ENCODE assay signal across 17 cellular contexts in genomic region chr13:21058361-21058760, GRCh38. TPM values are rescaled to one million over a fixed set of nuclear protein-coding genes. Genes with fewer than 3 reads are reported as not detected.
DNase-seq lines count a peak whose midpoint lies in the region; ATAC-seq and TF ChIP-seq lines count a peak whose summit lies in the region.
"Had no signal": no experiment of that assay in that cellular context is flagged by ENCODE, and none has a peak within 500 bp of the region (broad histone marks: within the 10 kb centered on the region; RNA-seq: fewer than 3 reads in every experiment).

No MANE protein-coding gene starts in this region.

- peak overlapping the region; percentile 23 for H3K27ac Mint-ChIP-seq in MCF 10A (ENCODE audit: low read depth, unreplicated experiment)
- H3K27ac Mint-ChIP-seq: activated naive CD4-positive, alpha-beta T cell treated with anti-CD3 and anti-CD28 coated beads, Interleukin-2, amount 10 ng/mL, durations not matched to agents 7 days and 5 days had no signal

- H3K27me3 ChIP-seq in breast epithelium (no peaks in the 10 kb centered on the region), tibial nerve (no peaks in the 10 kb centered on the region)
- H3K27me3 ChIP-seq: heart right ventricle, right atrium auricular region had no signal

- TF ChIP-seq POLR2A in breast epithelium (IDR thresholded peaks at IDR 0.05) (no peak), tibial nerve (IDR thresholded peaks at IDR 0.05) (peak in 1 of 2 donors; percentile 30)

- H3K4me3 ChIP-seq in breast epithelium (no peak overlapping the region), fibroblast of the aortic adventitia (ENCODE audit: low read depth, low read length) (peak overlapping the region; percentile 0), tibial nerve (peak overlapping the region in 1 of 4 donors; percentile 6)
- H3K4me3 ChIP-seq: lung, right atrium auricular region had no signal

- no peak overlapping the region for H3K27ac ChIP-seq in breast epithelium
- H3K27ac ChIP-seq in tibial nerve: peak overlapping the region; percentile 1 to 100 (median 52)
- no peak overlapping the region for H3K27ac ChIP-seq in substantia nigra (ENCODE audit: low read depth, low read length, poor library complexity, severe bottlenecking)
- H3K27ac ChIP-seq: right atrium auricular region had no signal

- no peaks in the 10 kb centered on the region for H3K9me3 ChIP-seq in breast epithelium
- H3K9me3 ChIP-seq in tibial nerve: no peaks in the 10 kb centered on the region
- H3K9me3 ChIP-seq: heart right ventricle, right atrium auricular region had no signal

- POLR2A ChIA-PET in MCF 10A (lab: Yijun Ruan, JAX): interaction anchor here (0.6 to 1.4 kb wide), 6 partner anchors 25 to 119 kb away, joined by 3 to 7 read pairs (median 3); no protein-coding TSS in a partner anchor

- 10 to 13% methylated on average over 2 of the region's 2 CpGs for WGBS in tibial nerve, 2 donors

- intact Hi-C loops in MCF 10A (cut with micrococcal nuclease) (no loop called here), breast epithelium (cut with DNase I; ENCODE audit: low total_unique reads) (no loop called here)

- H3K27me3 Mint-ChIP-seq in MCF 10A (ENCODE audit: insufficient read depth, unreplicated experiment): no peaks in the 10 kb centered on the region

- H3K36me3 ChIP-seq in breast epithelium (no peaks in the 10 kb centered on the region), tibial nerve (no peaks in the 10 kb centered on the region)
- H3K36me3 ChIP-seq: right atrium auricular region had no signal

- TF ChIP-seq CTCF in MCF 10A (IDR thresholded peaks at IDR 0.05; ENCODE audit: unreplicated experiment) (no peak), breast epithelium (IDR thresholded peaks at IDR 0.05) (no peak), fibroblast of the aortic adventitia (IDR thresholded peaks at IDR 0.05; ENCODE audit: insufficient read depth, low read length) (no peak), tibial nerve (IDR thresholded peaks at IDR 0.05) (no peak)

- H3K36me3 Mint-ChIP-seq in MCF 10A (ENCODE audit: insufficient read depth, unreplicated experiment): peaks cover 7% of the 10 kb centered on the region
- H3K36me3 Mint-ChIP-seq: activated naive CD4-positive, alpha-beta T cell treated with anti-CD3 and anti-CD28 coated beads, Interleukin-2, amount 10 ng/mL, durations not matched to agents 7 days and 5 days had no signal

- peak; percentile 41 for DNase-seq in MCF 10A (ENCODE audit: unreplicated experiment)
- DNase-seq in breast epithelium (ENCODE audit: low spot score in 2 of 2): no peak
- peak; percentile 63 for DNase-seq in fibroblast of the aortic adventitia (ENCODE audit: low read depth)
- no peak for DNase-seq in tibial nerve (ENCODE audit: low spot score in 2 of 2)
- DNase-seq in germinal center (ENCODE audit: low spot score): no peak
- no peak for DNase-seq in substantia nigra (lab: John Stamatoyannopoulos, UW)
- DNase-seq: activated CD4-positive, alpha-beta T cell treated with anti-CD3 and anti-CD28 coated beads, Interleukin-2, amount 50 U/mL, for 4 hours; activated naive CD4-positive, alpha-beta T cell treated with anti-CD3 and anti-CD28 coated beads, Interleukin-2, amount 10 ng/mL, durations not matched to agents 7 days and 5 days; GDM1; heart right ventricle; NCI-H1417 treated with DMSO at 0.1 percent for 48 hours; NCI-H774; SW 1271 had no signal

- CTCF ChIA-PET in MCF 10A (lab: Yijun Ruan, JAX): interaction anchor here (0.6 to 1.5 kb wide), 2 partner anchors 10 to 37 kb away, joined by 3 read pairs; no protein-coding TSS in a partner anchor

- peak in 1 of 2 donors; percentile 63 for TF ChIP-seq EP300 in tibial nerve (IDR thresholded peaks at IDR 0.05)

- H3K4me1 Mint-ChIP-seq in MCF 10A (ENCODE audit: insufficient read depth, unreplicated experiment): peaks cover 23% of the 10 kb centered on the region

- no TSS peak for BruUV-seq in MCF 10A (replicated peaks; lab: Mats Ljungman, UMichigan)

- peak; percentile 4; the same call in 2 of the 3 replicates for ATAC-seq in SK-N-SH treated with all-trans-retinoic acid at 6 μM for 48 hours
- no peak for ATAC-seq in GM19324 (IDR thresholded peaks at IDR 0.05; ENCODE audit: low FRiP score, unreplicated experiment)
- ATAC-seq: heart right ventricle had no signal

- H3K9me3 Mint-ChIP-seq in MCF 10A (ENCODE audit: unreplicated experiment): no peaks in the 10 kb centered on the region
- H3K9me3 Mint-ChIP-seq: activated naive CD4-positive, alpha-beta T cell treated with anti-CD3 and anti-CD28 coated beads, Interleukin-2, amount 10 ng/mL, durations not matched to agents 7 days and 5 days had no signal

- peak overlapping the region; percentile 73 for H3K4me3 Mint-ChIP-seq in MCF 10A (ENCODE audit: unreplicated experiment)
- H3K4me3 Mint-ChIP-seq: activated naive CD4-positive, alpha-beta T cell treated with anti-CD3 and anti-CD28 coated beads, Interleukin-2, amount 10 ng/mL, durations not matched to agents 7 days and 5 days had no signal

- no peaks in the 10 kb centered on the region for H3K4me1 ChIP-seq in breast epithelium
- H3K4me1 ChIP-seq in tibial nerve: peaks cover 0 to 73% (median 28%) of the 10 kb centered on the region in 4 donors

TF ChIP-seq in SK-N-SH treated with all-trans-retinoic acid at 6 μM for 48 hours, 23 proteins besides CTCF, POLR2A, EP300 and RAD21:
- TF ChIP-seq TCF4 (CRISPR knock-in tag; IDR thresholded peaks at IDR 0.05; ENCODE audit: borderline replicate concordance) (no peak), ESRRG (CRISPR knock-in tag; IDR thresholded peaks at IDR 0.05) (no peak), ARNTL (CRISPR knock-in tag; IDR thresholded peaks at IDR 0.05; ENCODE audit: borderline replicate concordance, low read depth) (no peak)

RNA-seq across cellular contexts. Expression of gene LATS2, which starts 3.0 kb away (rescaled TPM):
- 28.7 and 32.3 TPM in 2 replicates for total RNA-seq in MCF 10A (2022)
- 10 to 100 TPM; 15.1 to 35.2 (median 21.6) TPM for total RNA-seq in breast epithelium
- 19.3 and 24.5 TPM in 2 replicates for total RNA-seq in fibroblast of the aortic adventitia (ENCODE audit: low replicate concordance)
- total RNA-seq in tibial nerve: 10 to 100 TPM; 40.2 to 49.4 (median 42.3) TPM

Comparison
In these comparisons a context has a peak if more than half of its experiments do, and no peak if none do; other contexts are left out.
1. DNase-seq: peak in MCF 10A (single experiment) and fibroblast of the aortic adventitia (single experiment); none in breast epithelium (0 of 2), tibial nerve (0 of 2), germinal center (single experiment) and substantia nigra (0 of 49).
2. H3K27ac ChIP-seq: peak in tibial nerve (4 of 4); none in breast epithelium (0 of 2) and substantia nigra (single experiment).